3 cellular contexts compared by ENCODE assay signal in genomic region chr1:199383791-199384190, GRCh38.
TF ChIP-seq lines count a peak whose summit lies in the region.

No MANE protein-coding gene starts in this region.

TF ChIP-seq in A549, 52 proteins besides CTCF, POLR2A, EP300 and RAD21 (continued from another document):
- TF ChIP-seq ELK1 (IDR thresholded peaks at IDR 0.05; ENCODE audit: low read depth, low read length) = no peak
TF ChIP-seq in A549: peak in this region for 1.

TF ChIP-seq in HCT116, 20 proteins besides CTCF, POLR2A, EP300 and RAD21 (continued from another document):
- TF ChIP-seq MAX (IDR thresholded peaks at IDR 0.05) (no peak), EZH2 (IDR thresholded peaks at IDR 0.05) (no peak), ZBTB33 (IDR thresholded peaks at IDR 0.05; ENCODE audit: extremely low read depth, insufficient replicate concordance, low read length) (no peak), ELF1 (IDR thresholded peaks at IDR 0.05; ENCODE audit: borderline replicate concordance, low read depth) (no peak), ATF3 (IDR thresholded peaks at IDR 0.05) (no peak), CEBPB (IDR thresholded peaks at IDR 0.05; ENCODE audit: low read depth) (no peak), ZNF274 (IDR thresholded peaks at IDR 0.05; ENCODE audit: low read depth, low read length) (no peak), REST (IDR thresholded peaks at IDR 0.05; ENCODE audit: low read depth) (no peak), SIN3A (IDR thresholded peaks at IDR 0.05; ENCODE audit: low read depth) (no peak)

TF ChIP-seq in K562, 482 proteins besides CTCF, POLR2A, EP300 and RAD21:
- TF ChIP-seq IRF9 (tag; IDR thresholded peaks at IDR 0.05) (no peak), MAFF (IDR thresholded peaks at IDR 0.05; ENCODE audit: low read length) (0 out of 2 replicates have a peak, but pooled peaks have one; percentile 15), ZNF586 (CRISPR knock-in tag; conservative IDR thresholded peaks at IDR 0.05) (no peak), ZBTB40 (IDR thresholded peaks at IDR 0.05) (no peak), ZBTB40 (CRISPR knock-in tag; IDR thresholded peaks at IDR 0.05) (no peak), ATF7 (IDR thresholded peaks at IDR 0.05) (no peak), TCF7 (IDR thresholded peaks at IDR 0.05; ENCODE audit: borderline replicate concordance) (no peak), THRAP3 (IDR thresholded peaks at IDR 0.05; ENCODE audit: borderline replicate concordance) (no peak), ARID3B (CRISPR knock-in tag; IDR thresholded peaks at IDR 0.05; ENCODE audit: borderline replicate concordance) (no peak), ZNF146 (CRISPR knock-in tag; IDR thresholded peaks at IDR 0.05; ENCODE audit: unreplicated experiment) (no peak), GMEB1 (CRISPR knock-in tag; IDR thresholded peaks at IDR 0.05) (no peak), MAFG (tag; conservative IDR thresholded peaks at IDR 0.05) (0 out of 2 replicates have a peak, but pooled peaks have one; percentile 33), ZC3H4 (CRISPR knock-in tag; IDR thresholded peaks at IDR 0.05; ENCODE audit: borderline replicate concordance) (no peak), ZNF511 (CRISPR knock-in tag; IDR thresholded peaks at IDR 0.05) (no peak), C11orf30 (IDR thresholded peaks at IDR 0.05; ENCODE audit: low read depth) (peak; percentile 49; the same call in 1 of the 2 replicates), RBM22 (IDR thresholded peaks at IDR 0.05; ENCODE audit: low read depth, low read length, poor library complexity, severe bottlenecking) (no peak), ZNF316 (IDR thresholded peaks at IDR 0.05) (peak; percentile 73; the same call in 1 of the 2 replicates), ZNF696 (CRISPR knock-in tag; conservative IDR thresholded peaks at IDR 0.05) (no peak), PHTF2 (CRISPR knock-in tag; IDR thresholded peaks at IDR 0.05) (no peak), TEAD1 (CRISPR knock-in tag; IDR thresholded peaks at IDR 0.05) (no peak), NFE2 (IDR thresholded peaks at IDR 0.05; ENCODE audit: low read depth) (no peak)
